Comparison of ENCODE assay signal across 13 cellular contexts in the genomic region with DNA sequence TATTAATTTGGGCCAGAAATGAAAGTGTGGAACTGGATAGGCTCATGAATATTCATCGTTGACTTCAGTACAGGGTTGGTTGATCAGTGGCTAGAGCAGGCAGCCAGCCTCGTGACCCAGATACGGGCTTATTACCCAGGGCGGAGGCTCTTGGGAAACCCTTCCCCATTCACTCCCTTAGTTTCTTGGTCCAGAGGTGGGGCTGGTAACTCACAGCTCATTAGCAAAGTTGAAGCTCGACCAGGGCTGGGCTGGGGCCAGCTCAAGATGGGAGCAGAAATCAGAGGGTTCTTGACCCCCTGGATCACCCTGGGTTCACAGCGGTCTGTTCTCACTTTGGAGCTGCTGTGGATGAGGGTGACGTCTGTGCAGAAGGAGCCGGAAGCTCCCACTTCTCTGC. TPM values are rescaled to one million over a fixed set of nuclear protein-coding genes. Genes with fewer than 3 reads are reported as not detected.
DNase-seq lines count a peak whose midpoint lies in the region; ATAC-seq and FAIRE-seq lines count a peak whose summit lies in the region.
"Had no signal": no experiment of that assay in that cellular context is flagged by ENCODE, and none has a peak within 500 bp of the region (broad histone marks: within the 10 kb centered on the region; RNA-seq: fewer than 3 reads in every experiment).

No MANE protein-coding gene starts in this region.

- no peaks in the 10 kb centered on the region for H3K36me3 ChIP-seq in small intestine (ENCODE audit: control insufficient read depth in 2 of 2, insufficient read depth in 2 of 2, low read length in 2 of 2)
- H3K36me3 ChIP-seq: neutrophil had no signal

- no peak for FAIRE-seq in small intestine (lab: Jason Lieb, UNC)

- 32 to 62% (median 48%) methylated on average over 8 of the region's 8 CpGs for WGBS in small intestine, 3 donors

- intact Hi-C loops in left colon (cut with DNase I, micrococcal nuclease) = no loop called here

- no peaks in the 10 kb centered on the region for H3K27me3 ChIP-seq in small intestine (ENCODE audit: control insufficient read depth in 2 of 2, insufficient read depth in 2 of 2, low read length in 2 of 2)
- H3K27me3 ChIP-seq: neutrophil had no signal

- peak; percentile 67 for ATAC-seq in left colon
- no peak for ATAC-seq in GM19467 (IDR thresholded peaks at IDR 0.05; ENCODE audit: unreplicated experiment)

- H3K4me1 ChIP-seq in small intestine (ENCODE audit: control insufficient read depth in 2 of 2, insufficient read depth in 1 of 2, low read depth in 1 of 2, low read length in 1 of 2) = peaks cover 8 to 15% of the 10 kb centered on the region in 2 donors

- in situ Hi-C loops in Caki2 (cut with HindIII; ENCODE audit: low pct_unique_long_range_greater_than_20kb, low sequenced_read_pairs) = no loop called here

- H3K4me3 ChIP-seq in small intestine (ENCODE audit: low read depth in 1 of 2, low read length in 2 of 2) = no peak overlapping the region

- DNase-seq in Caki2 (ENCODE audit: low read depth) = peak; percentile 83
- DNase-seq in OCI-M1 (lab: John Stamatoyannopoulos, UW) = peak; percentile 63
- peak; percentile 77 to 90 for DNase-seq in left colon
- peak; percentile 96 for DNase-seq in small intestine
- no peak for DNase-seq in NAMALWA (ENCODE audit: low spot score)
- no peak for DNase-seq in DMS53 (lab: John Stamatoyannopoulos, UW)
- no peak for DNase-seq in activated naive CD4-positive, alpha-beta T cell treated with anti-CD3 and anti-CD28 coated beads, Interleukin-2, amount 50 U/mL, for 16 hours
- DNase-seq: activated B cell treated with CpG ODN at 0.5 μM for 24 hours, NCI-H1048, NCI-H510A treated with DMSO at 0.1 percent for 48 hours, SIG-M5 had no signal

- H3K27ac ChIP-seq in small intestine (ENCODE audit: low read depth in 1 of 2, low read length in 1 of 2) = peak overlapping the region; percentile 56 to 88
- H3K27ac ChIP-seq: neutrophil had no signal

- no peaks in the 10 kb centered on the region for H3K9me3 ChIP-seq in small intestine (ENCODE audit: control insufficient read depth, low read depth)
- H3K9me3 ChIP-seq: neutrophil had no signal

RNA-seq across cellular contexts. Expression of gene GSE1, which starts 44.6 kb away (rescaled TPM):
- 7.1 and 7.9 TPM in 2 replicates for total RNA-seq in Caki2 (2014; rRNA removed; shearing (Covaris generic); ENCODE audit: low replicate concordance)
- total RNA-seq in left colon = 100 to 1,000 TPM in 1 of 2 donors, 10 to 100 TPM in 1; 94.7 to 110 TPM
- polyA plus RNA-seq in small intestine = 10 to 100 TPM in 1 of 3 donors, 1 to 10 TPM in 2; 9.2 to 25.6 (median 9.8) TPM

Comparison
In these comparisons a context has a peak if more than half of its experiments do, and no peak if none do; other contexts are left out.
1. DNase-seq: peak in Caki2 (single experiment), OCI-M1 (single experiment), left colon (2 of 2) and small intestine (single experiment); none in NAMALWA (single experiment), DMS53 (single experiment) and activated naive CD4-positive, alpha-beta T cell treated with anti-CD3 and anti-CD28 coated beads, Interleukin-2, amount 50 U/mL, for 16 hours (single experiment).
2. RNA of gene GSE1, which starts 44.6 kb away (total RNA-seq): 94.7 to 110 TPM in left colon; 7.1 to 7.9 TPM in Caki2; every median in the first group is over 10 times any median in the second.